ENCODE assay signal across 8 cellular contexts in the genomic region with DNA sequence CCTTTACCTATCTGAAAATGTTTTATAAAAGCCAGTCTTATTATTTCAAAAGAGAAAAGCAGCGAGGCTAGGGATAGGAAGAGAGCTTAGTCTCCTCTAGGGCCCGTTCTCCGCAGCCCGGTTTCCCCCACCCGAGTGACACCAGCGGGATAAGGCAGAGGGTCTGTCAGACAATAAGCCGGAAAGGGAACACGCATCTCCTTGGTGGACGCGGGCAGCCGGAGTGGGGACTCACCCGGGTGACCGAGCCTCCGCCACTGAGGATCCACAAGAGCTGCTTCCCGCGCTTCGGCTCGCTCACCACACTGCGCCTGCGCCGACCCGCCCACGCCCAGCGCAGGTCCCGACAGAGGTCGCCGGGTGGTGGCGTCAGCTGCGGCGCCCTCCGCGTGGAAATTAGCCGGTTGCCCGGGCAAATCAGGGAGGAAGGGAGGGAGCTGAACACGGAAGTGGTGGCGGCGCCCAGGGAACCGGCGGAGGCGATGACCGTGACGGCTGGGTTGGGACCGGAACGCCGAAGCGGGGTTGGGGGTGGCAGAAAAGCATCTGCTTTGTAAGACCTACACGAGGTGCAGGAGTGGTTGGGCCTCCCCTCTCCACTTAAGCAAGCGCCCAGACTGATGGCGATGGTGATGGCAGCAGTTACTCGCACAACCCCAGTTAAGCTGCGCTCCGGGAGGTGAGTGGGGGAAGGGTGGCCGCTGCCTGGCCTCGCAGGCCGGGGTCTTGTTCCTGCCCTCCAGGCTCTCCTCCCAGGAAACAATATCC. TPM values are rescaled to one million over a fixed set of nuclear protein-coding genes. Genes with fewer than 3 reads are reported as not detected.
DNase-seq lines count a peak whose midpoint lies in the region; ATAC-seq lines count a peak whose summit lies in the region.

A gene with protein sequence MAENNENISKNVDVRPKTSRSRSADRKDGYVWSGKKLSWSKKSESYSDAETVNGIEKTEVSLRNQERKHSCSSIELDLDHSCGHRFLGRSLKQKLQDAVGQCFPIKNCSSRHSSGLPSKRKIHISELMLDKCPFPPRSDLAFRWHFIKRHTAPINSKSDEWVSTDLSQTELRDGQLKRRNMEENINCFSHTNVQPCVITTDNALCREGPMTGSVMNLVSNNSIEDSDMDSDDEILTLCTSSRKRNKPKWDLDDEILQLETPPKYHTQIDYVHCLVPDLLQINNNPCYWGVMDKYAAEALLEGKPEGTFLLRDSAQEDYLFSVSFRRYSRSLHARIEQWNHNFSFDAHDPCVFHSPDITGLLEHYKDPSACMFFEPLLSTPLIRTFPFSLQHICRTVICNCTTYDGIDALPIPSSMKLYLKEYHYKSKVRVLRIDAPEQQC (plus strand): TSS at position 444 of the 768 bp plus-strand sequence. CDS start 15,806 bp downstream, outside the sequence.
TSS of gene WDHD1 (minus strand) at position 307 of the 768 bp plus-strand sequence. CDS start 312 bp downstream, outside the sequence.

- H3K36me3 Mint-ChIP-seq in activated CD4-positive, alpha-beta T cell treated with anti-CD3 and anti-CD28 coated beads, Interleukin-2, amount 10 ng/mL, durations not matched to agents 7 days and 5 days (ENCODE audit: low read depth): peaks cover 18% of the 10 kb centered on the region

- peak within 1 kb of the TSS; percentile 95 for H3K27ac Mint-ChIP-seq in activated CD4-positive, alpha-beta T cell treated with anti-CD3 and anti-CD28 coated beads, Interleukin-2, amount 10 ng/mL, durations not matched to agents 7 days and 5 days

- H3K9me3 Mint-ChIP-seq in activated CD4-positive, alpha-beta T cell treated with anti-CD3 and anti-CD28 coated beads, Interleukin-2, amount 10 ng/mL, durations not matched to agents 7 days and 5 days: no peaks in the 10 kb centered on the region

- peak within 1 kb of the TSS; percentile 91 for H3K4me3 Mint-ChIP-seq in activated CD4-positive, alpha-beta T cell treated with anti-CD3 and anti-CD28 coated beads, Interleukin-2, amount 10 ng/mL, durations not matched to agents 7 days and 5 days

- H3K27me3 Mint-ChIP-seq in activated CD4-positive, alpha-beta T cell treated with anti-CD3 and anti-CD28 coated beads, Interleukin-2, amount 10 ng/mL, durations not matched to agents 7 days and 5 days: no peaks in the 10 kb centered on the region

- peak; percentile 98 for DNase-seq in CD1c-positive myeloid dendritic cell (ENCODE audit: extremely low spot score)
- DNase-seq in NCI-H69 (lab: John Stamatoyannopoulos, UW): peak; percentile 98
- peak; percentile 96 for DNase-seq in activated CD4-positive, alpha-beta T cell treated with anti-CD3 and anti-CD28 coated beads, Interleukin-2, amount 10 ng/mL, durations not matched to agents 7 days and 5 days
- DNase-seq in cortex of kidney (lab: John Stamatoyannopoulos, UW): peak; percentile 95
- peak; percentile 98 for DNase-seq in left kidney (ENCODE audit: low read depth, low spot score)
- DNase-seq in stimulated activated CD4-positive, alpha-beta T cell treated with anti-CD3 and anti-CD28 coated beads, Interleukin-1b, Interleukin-23, amount 100 ng/mL, for 48 hours: peak; percentile 98

- H3K4me1 Mint-ChIP-seq in activated CD4-positive, alpha-beta T cell treated with anti-CD3 and anti-CD28 coated beads, Interleukin-2, amount 10 ng/mL, durations not matched to agents 7 days and 5 days: peaks cover 53% of the 10 kb centered on the region

- CTCF ChIA-PET in activated CD4-positive, alpha-beta T cell treated with anti-CD3 and anti-CD28 coated beads, Interleukin-2, amount 10 ng/mL, durations not matched to agents 7 days and 5 days (lab: Charles Lee): interaction anchor here (0.6 to 3.5 kb wide), 14 partner anchors 9 to 543 kb away, joined by 3 to 29 read pairs (median 3); partner anchors contain the start of genes GCH1 and MAPK1IP1L

- ATAC-seq in GM19372 (IDR thresholded peaks at IDR 0.05; ENCODE audit: low read depth, unreplicated experiment) (peak; percentile 97), HG03521 (IDR thresholded peaks at IDR 0.05; ENCODE audit: unreplicated experiment) (peak; percentile 93)

- POLR2A ChIA-PET in activated CD4-positive, alpha-beta T cell treated with anti-CD3 and anti-CD28 coated beads, Interleukin-2, amount 10 ng/mL, durations not matched to agents 7 days and 5 days (lab: Charles Lee): no interaction called here

RNA-seq across cellular contexts. Expression of the first gene that starts in this region (rescaled TPM):
- 10 to 100 TPM; 29.9 to 30.3 TPM for total RNA-seq in activated CD4-positive, alpha-beta T cell treated with anti-CD3 and anti-CD28 coated beads, Interleukin-2, amount 10 ng/mL, durations not matched to agents 7 days and 5 days

RNA-seq across cellular contexts. Expression of gene WDHD1, which starts in this region (rescaled TPM):
- total RNA-seq in activated CD4-positive, alpha-beta T cell treated with anti-CD3 and anti-CD28 coated beads, Interleukin-2, amount 10 ng/mL, durations not matched to agents 7 days and 5 days: 10 to 100 TPM; 37.5 to 44.1 TPM

Comparison
In these comparisons a context has a peak if more than half of its experiments do, and no peak if none do; other contexts are left out.
1. Peak in every context shown above with its lines: DNase-seq and ATAC-seq.